33 cellular contexts compared by ENCODE assay signal in the genomic region with DNA sequence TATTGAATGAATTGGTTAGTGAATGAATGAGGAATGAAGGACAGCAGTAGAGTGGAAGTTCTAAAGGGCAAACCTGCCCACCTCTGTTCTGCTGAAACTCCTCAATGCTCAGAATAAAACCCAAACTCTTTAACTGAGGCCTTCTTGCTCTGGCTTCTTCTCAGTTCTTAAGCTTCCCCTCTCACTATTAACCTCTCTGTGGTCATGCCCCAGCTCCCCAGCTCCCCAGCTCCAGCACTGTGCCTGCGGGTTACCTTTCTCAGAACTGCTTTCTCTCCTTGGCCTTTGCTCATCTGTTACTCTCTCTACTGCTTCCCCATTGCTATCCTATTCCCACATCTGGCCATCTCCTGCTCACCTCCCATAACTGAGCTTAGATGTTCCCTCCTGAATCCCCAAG.
"Had no signal": no experiment of that assay in that cellular context is flagged by ENCODE, and none has a peak within 500 bp of the region (broad histone marks: within the 10 kb centered on the region; RNA-seq: fewer than 3 reads in every experiment).

No MANE protein-coding gene starts in this region.

- H3K9ac ChIP-seq: KMS-11 had no signal

- H3K27me3 ChIP-seq: MG63 had no signal

- H3K36me3 ChIP-seq: MG63 had no signal

- H3K4me3 ChIP-seq: MG63 had no signal

- H3K4me2 ChIP-seq: KMS-11 had no signal

- DNase-seq: Kasumi-1, KBM-7, KG1, MG63, MM.1S, MV-4-11, NCI-H1048, NCI-H1092, NCI-H1092 treated with DMSO at 0.1 percent for 48 hours, NCI-H1105, NCI-H1105 treated with DMSO at 0.1 percent for 48 hours, NCI-H1417, NCI-H1417 treated with DMSO at 0.1 percent for 48 hours, NCI-H1436, NCI-H1436 treated with DMSO at 0.1 percent for 48 hours, NCI-H146, NCI-H1694, NCI-H1694 treated with DMSO at 0.1 percent for 48 hours, NCI-H187, NCI-H187 treated with DMSO at 0.1 percent for 48 hours, NCI-H1930, NCI-H2029, NCI-H2029 treated with DMSO at 0.1 percent for 48 hours, NCI-H2081, NCI-H2081 treated with DMSO at 0.1 percent for 48 hours, NCI-H2107, NCI-H2171, NCI-H2171 treated with DMSO at 0.1 percent for 48 hours, NCI-H2227 treated with DMSO at 0.1 percent for 48 hours, NCI-H226, NCI-H345, NCI-H446 treated with DMSO at 0.1 percent for 48 hours had no signal

- H3K9me3 ChIP-seq: MG63 had no signal

- H3K27ac ChIP-seq: KMS-11 had no signal
